ENCODE assay signal across 9 cellular contexts in genomic region chr5:159409801-159410200, GRCh38.
DNase-seq lines count a peak whose midpoint lies in the region; ATAC-seq and TF ChIP-seq lines count a peak whose summit lies in the region.
"Had no signal": no experiment of that assay in that cellular context is flagged by ENCODE, and none has a peak within 500 bp of the region (broad histone marks: within the 10 kb centered on the region; RNA-seq: fewer than 3 reads in every experiment).

No MANE protein-coding gene starts in this region.

- no peaks in the 10 kb centered on the region; the same call in 1 of the 2 replicates for H3K27me3 ChIP-seq in MG63

- H3K9me3 ChIP-seq in MG63, result no peaks in the 10 kb centered on the region

- H3K4me3 Mint-ChIP-seq in activated CD8-positive, alpha-beta memory T cell treated with anti-CD3 and anti-CD28 coated beads, Interleukin-2, amount 10 ng/mL, durations not matched to agents 7 days and 5 days, result no peak overlapping the region

- H3K9me3 Mint-ChIP-seq in activated CD8-positive, alpha-beta memory T cell treated with anti-CD3 and anti-CD28 coated beads, Interleukin-2, amount 10 ng/mL, durations not matched to agents 7 days and 5 days (ENCODE audit: low read depth), result no peaks in the 10 kb centered on the region

- peak; percentile 67 for DNase-seq in activated CD8-positive, alpha-beta memory T cell treated with anti-CD3 and anti-CD28 coated beads, Interleukin-2, amount 10 ng/mL, durations not matched to agents 7 days and 5 days
- no peak for DNase-seq in activated CD8-positive, alpha-beta memory T cell treated with anti-CD3 and anti-CD28 coated beads, Interleukin-2, amount 50 U/mL, for 4 hours
- DNase-seq in fibroblast of villous mesenchyme (ENCODE audit: low read depth), result peak; percentile 16
- no peak for DNase-seq in MG63
- DNase-seq in putamen (ENCODE audit: low spot score), result no peak
- DNase-seq in GM10248 (ENCODE audit: extremely low spot score), result no peak
- DNase-seq: NCI-H2029 treated with DMSO at 0.1 percent for 48 hours had no signal

- no peak for TF ChIP-seq CTCF in fibroblast of villous mesenchyme (IDR thresholded peaks at IDR 0.05; ENCODE audit: insufficient read depth, low read depth, low read length)
- no peak for TF ChIP-seq CTCF in GM10248 (IDR thresholded peaks at IDR 0.05; ENCODE audit: control extremely low read depth, extremely low read depth, low read depth, missing control alignments)

- POLR2A ChIA-PET in GM10248 (lab: Yijun Ruan, JAX), result interaction anchor here (1.0 kb wide), 1 partner anchor 17 kb away, joined by 3 read pairs; no protein-coding TSS in a partner anchor

- peaks cover 67% of the 10 kb centered on the region for H3K27me3 Mint-ChIP-seq in activated CD8-positive, alpha-beta memory T cell treated with anti-CD3 and anti-CD28 coated beads, Interleukin-2, amount 10 ng/mL, durations not matched to agents 7 days and 5 days

- ATAC-seq in activated CD8-positive, alpha-beta memory T cell treated with anti-CD3 and anti-CD28 coated beads, Interleukin-2, amount 10 ng/mL, durations not matched to agents 7 days and 5 days, result peak; percentile 60
- ATAC-seq in GM21723 (IDR thresholded peaks at IDR 0.05; ENCODE audit: unreplicated experiment) (peak; percentile 47), HG03439 (IDR thresholded peaks at IDR 0.05; ENCODE audit: unreplicated experiment) (peak; percentile 50)

- CTCF ChIA-PET in activated CD8-positive, alpha-beta memory T cell treated with anti-CD3 and anti-CD28 coated beads, Interleukin-2, amount 10 ng/mL, durations not matched to agents 7 days and 5 days (lab: Charles Lee), result interaction anchor here (1.2 to 5.4 kb wide), 8 partner anchors 9 to 577 kb away, joined by 3 to 38 read pairs (median 4); no protein-coding TSS in a partner anchor
- CTCF ChIA-PET in GM10248 (lab: Yijun Ruan, JAX), result interaction anchor here (0.8 to 2.8 kb wide), 6 partner anchors 11 to 93 kb away, joined by 3 to 10 read pairs (median 4); no protein-coding TSS in a partner anchor

- no peaks in the 10 kb centered on the region for H3K36me3 ChIP-seq in MG63

- H3K27ac Mint-ChIP-seq in activated CD8-positive, alpha-beta memory T cell treated with anti-CD3 and anti-CD28 coated beads, Interleukin-2, amount 10 ng/mL, durations not matched to agents 7 days and 5 days, result peak overlapping the region; percentile 57

- H3K4me3 ChIP-seq in fibroblast of villous mesenchyme (ENCODE audit: low read depth, low read length) (no peak overlapping the region), MG63 (no peak overlapping the region)

- H3K36me3 Mint-ChIP-seq in activated CD8-positive, alpha-beta memory T cell treated with anti-CD3 and anti-CD28 coated beads, Interleukin-2, amount 10 ng/mL, durations not matched to agents 7 days and 5 days, result peaks cover 20% of the 10 kb centered on the region

- H3K4me1 Mint-ChIP-seq in activated CD8-positive, alpha-beta memory T cell treated with anti-CD3 and anti-CD28 coated beads, Interleukin-2, amount 10 ng/mL, durations not matched to agents 7 days and 5 days, result peaks cover 55% of the 10 kb centered on the region

Comparison
In these comparisons a context has a peak if more than half of its experiments do, and no peak if none do; other contexts are left out.
1. DNase-seq: peak in activated CD8-positive, alpha-beta memory T cell treated with anti-CD3 and anti-CD28 coated beads, Interleukin-2, amount 10 ng/mL, durations not matched to agents 7 days and 5 days (single experiment) and fibroblast of villous mesenchyme (single experiment); none in activated CD8-positive, alpha-beta memory T cell treated with anti-CD3 and anti-CD28 coated beads, Interleukin-2, amount 50 U/mL, for 4 hours (single experiment), MG63 (single experiment), putamen (single experiment) and GM10248 (single experiment).
2. Peak in every context shown above with its lines, with median percentiles within 50 percentile points of each other: ATAC-seq.